Comparison of ENCODE assay signal across 1 cellular context in the genomic region with DNA sequence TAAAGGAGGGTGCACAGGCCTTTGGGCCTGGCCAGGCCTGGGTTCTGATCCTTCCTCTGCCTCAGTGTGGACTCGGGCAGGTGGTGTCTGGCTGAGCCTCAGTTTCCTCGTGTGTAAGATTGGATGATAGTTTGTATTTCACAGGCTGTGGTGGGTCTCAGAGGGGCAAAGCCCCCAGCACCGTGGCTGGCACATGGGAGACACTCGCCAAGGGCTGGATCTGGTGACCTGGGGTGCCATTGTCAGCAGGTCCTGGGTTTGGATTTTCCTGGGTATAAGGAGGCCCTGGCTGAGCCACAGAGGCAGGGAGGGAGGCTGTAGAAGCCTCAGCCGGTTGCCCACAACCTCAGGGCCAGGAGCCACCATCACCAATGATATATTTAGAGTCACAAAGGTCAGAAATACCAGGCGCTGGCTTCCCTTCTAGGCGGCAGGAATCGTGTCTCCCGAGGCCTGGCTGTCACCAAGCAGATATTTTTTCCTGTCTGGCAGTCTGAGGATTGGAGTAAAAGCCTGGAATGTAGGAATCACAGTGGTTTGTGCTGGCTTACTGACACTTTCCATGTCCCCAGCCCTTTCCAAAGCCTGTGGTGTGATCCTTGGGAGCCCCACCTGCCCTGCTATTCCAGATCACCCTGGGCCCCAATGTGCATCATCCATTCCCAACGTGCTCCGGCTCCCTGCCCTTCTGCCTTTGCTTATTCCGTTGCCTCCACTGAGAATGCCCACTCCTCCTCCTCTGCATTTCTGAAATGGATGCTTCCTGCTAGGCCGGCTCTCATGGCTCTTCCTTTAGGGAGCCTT.
TF ChIP-seq lines count a peak whose summit lies in the region.

No MANE protein-coding gene starts in this region.

TF ChIP-seq in HepG2, 621 proteins besides CTCF, POLR2A, EP300 and RAD21:
- no peak for TF ChIP-seq ZNF263 (CRISPR knock-in tag; IDR thresholded peaks at IDR 0.05)
- TF ChIP-seq, protein P1, sequence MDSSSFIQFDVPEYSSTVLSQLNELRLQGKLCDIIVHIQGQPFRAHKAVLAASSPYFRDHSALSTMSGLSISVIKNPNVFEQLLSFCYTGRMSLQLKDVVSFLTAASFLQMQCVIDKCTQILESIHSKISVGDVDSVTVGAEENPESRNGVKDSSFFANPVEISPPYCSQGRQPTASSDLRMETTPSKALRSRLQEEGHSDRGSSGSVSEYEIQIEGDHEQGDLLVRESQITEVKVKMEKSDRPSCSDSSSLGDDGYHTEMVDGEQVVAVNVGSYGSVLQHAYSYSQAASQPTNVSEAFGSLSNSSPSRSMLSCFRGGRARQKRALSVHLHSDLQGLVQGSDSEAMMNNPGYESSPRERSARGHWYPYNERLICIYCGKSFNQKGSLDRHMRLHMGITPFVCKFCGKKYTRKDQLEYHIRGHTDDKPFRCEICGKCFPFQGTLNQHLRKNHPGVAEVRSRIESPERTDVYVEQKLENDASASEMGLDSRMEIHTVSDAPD (CRISPR knock-in tag; IDR thresholded peaks at IDR 0.05), result no peak
- TF ChIP-seq, protein P2, sequence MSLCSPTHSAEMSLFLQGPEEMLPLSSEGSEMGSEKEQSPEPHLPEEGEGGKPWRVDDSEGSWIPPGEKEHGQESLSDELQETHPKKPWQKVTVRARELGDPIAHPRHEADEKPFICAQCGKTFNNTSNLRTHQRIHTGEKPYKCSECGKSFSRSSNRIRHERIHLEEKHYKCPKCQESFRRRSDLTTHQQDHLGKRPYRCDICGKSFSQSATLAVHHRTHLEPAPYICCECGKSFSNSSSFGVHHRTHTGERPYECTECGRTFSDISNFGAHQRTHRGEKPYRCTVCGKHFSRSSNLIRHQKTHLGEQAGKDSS (CRISPR knock-in tag; IDR thresholded peaks at IDR 0.05; ENCODE audit: borderline replicate concordance, low read depth), result no peak
